In the genomic region with DNA sequence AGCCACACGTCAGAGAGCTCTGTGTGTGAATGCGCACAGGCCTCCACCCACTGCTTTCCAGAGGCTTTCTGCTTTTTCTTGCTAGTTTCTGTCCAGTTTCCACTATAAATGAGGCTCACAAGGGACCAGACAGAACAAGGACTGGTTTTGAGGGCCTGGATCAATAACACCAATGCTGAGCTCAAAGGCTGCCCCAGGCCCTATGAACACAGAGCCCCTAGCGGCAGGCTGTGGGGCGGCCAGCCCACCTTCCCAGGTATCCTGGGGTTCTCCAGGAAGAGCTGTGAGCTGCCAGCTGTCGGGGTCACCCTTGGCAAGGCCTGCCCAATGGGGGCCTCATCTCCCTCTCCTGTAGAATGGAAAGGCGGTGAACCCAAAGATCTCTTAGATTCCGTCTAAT, we compare ENCODE assay signal across 1 cellular context.
TF ChIP-seq lines count a peak whose summit lies in the region.

No MANE protein-coding gene starts in this region.

TF ChIP-seq in HepG2, 621 proteins besides CTCF, POLR2A, EP300 and RAD21 (continued from another document and continues in another):
- TF ChIP-seq, protein P1, sequence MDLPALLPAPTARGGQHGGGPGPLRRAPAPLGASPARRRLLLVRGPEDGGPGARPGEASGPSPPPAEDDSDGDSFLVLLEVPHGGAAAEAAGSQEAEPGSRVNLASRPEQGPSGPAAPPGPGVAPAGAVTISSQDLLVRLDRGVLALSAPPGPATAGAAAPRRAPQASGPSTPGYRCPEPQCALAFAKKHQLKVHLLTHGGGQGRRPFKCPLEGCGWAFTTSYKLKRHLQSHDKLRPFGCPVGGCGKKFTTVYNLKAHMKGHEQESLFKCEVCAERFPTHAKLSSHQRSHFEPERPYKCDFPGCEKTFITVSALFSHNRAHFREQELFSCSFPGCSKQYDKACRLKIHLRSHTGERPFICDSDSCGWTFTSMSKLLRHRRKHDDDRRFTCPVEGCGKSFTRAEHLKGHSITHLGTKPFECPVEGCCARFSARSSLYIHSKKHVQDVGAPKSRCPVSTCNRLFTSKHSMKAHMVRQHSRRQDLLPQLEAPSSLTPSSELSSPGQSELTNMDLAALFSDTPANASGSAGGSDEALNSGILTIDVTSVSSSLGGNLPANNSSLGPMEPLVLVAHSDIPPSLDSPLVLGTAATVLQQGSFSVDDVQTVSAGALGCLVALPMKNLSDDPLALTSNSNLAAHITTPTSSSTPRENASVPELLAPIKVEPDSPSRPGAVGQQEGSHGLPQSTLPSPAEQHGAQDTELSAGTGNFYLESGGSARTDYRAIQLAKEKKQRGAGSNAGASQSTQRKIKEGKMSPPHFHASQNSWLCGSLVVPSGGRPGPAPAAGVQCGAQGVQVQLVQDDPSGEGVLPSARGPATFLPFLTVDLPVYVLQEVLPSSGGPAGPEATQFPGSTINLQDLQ (CRISPR knock-in tag; IDR thresholded peaks at IDR 0.05): no peak
- TF ChIP-seq, protein P2, sequence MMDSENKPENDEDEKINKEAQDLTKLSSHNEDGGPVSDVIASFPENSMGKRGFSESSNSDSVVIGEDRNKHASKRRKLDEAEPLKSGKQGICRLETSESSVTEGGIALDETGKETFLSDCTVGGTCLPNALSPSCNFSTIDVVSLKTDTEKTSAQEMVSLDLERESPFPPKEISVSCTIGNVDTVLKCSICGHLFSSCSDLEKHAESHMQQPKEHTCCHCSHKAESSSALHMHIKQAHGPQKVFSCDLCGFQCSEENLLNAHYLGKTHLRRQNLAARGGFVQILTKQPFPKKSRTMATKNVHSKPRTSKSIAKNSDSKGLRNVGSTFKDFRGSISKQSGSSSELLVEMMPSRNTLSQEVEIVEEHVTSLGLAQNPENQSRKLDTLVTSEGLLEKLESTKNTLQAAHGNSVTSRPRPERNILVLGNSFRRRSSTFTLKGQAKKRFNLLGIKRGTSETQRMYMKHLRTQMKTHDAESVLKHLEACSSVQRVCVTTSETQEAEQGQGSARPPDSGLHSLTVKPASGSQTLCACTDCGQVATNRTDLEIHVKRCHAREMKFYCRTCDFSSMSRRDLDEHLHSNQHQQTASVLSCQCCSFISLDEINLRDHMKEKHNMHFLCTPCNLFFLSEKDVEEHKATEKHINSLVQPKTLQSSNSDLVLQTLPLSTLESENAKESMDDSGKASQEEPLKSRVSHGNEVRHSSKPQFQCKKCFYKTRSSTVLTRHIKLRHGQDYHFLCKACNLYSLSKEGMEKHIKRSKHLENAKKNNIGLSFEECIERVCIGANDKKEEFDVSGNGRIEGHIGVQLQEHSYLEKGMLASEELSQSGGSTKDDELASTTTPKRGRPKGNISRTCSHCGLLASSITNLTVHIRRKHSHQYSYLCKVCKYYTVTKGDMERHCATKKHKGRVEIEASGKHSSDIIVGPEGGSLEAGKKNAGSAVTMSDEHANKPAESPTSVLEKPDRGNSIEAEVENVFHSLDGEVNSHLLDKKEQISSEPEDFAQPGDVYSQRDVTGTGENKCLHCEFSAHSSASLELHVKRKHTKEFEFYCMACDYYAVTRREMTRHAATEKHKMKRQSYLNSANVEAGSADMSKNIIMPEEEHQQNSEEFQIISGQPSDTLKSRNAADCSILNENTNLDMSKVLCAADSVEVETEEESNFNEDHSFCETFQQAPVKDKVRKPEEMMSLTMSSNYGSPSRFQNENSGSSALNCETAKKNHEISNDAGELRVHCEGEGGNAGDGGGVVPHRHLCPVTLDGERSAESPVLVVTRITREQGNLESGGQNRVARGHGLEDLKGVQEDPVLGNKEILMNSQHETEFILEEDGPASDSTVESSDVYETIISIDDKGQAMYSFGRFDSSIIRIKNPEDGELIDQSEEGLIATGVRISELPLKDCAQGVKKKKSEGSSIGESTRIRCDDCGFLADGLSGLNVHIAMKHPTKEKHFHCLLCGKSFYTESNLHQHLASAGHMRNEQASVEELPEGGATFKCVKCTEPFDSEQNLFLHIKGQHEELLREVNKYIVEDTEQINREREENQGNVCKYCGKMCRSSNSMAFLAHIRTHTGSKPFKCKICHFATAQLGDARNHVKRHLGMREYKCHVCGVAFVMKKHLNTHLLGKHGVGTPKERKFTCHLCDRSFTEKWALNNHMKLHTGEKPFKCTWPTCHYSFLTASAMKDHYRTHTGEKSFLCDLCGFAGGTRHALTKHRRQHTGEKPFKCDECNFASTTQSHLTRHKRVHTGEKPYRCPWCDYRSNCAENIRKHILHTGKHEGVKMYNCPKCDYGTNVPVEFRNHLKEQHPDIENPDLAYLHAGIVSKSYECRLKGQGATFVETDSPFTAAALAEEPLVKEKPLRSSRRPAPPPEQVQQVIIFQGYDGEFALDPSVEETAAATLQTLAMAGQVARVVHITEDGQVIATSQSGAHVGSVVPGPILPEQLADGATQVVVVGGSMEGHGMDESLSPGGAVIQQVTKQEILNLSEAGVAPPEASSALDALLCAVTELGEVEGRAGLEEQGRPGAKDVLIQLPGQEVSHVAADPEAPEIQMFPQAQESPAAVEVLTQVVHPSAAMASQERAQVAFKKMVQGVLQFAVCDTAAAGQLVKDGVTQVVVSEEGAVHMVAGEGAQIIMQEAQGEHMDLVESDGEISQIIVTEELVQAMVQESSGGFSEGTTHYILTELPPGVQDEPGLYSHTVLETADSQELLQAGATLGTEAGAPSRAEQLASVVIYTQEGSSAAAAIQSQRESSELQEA (CRISPR knock-in tag; IDR thresholded peaks at IDR 0.05; ENCODE audit: not compliant biosample characterization): no peak
- 0 out of 2 replicates have a peak, but pooled peaks have one; percentile 48 for TF ChIP-seq ZNF891 (CRISPR knock-in tag; IDR thresholded peaks at IDR 0.05)
- TF ChIP-seq PLRG1 (conservative IDR thresholded peaks at IDR 0.05): no peak
- TF ChIP-seq TAF1 (CRISPR knock-in tag; IDR thresholded peaks at IDR 0.05): no peak
- no peak; the same call in 1 of the 2 replicates for TF ChIP-seq ZGPAT (CRISPR knock-in tag; IDR thresholded peaks at IDR 0.05)
- TF ChIP-seq GFI1 (CRISPR knock-in tag; IDR thresholded peaks at IDR 0.05; ENCODE audit: borderline replicate concordance): no peak
- no peak for TF ChIP-seq REL (CRISPR knock-in tag; conservative IDR thresholded peaks at IDR 0.05)
- no peak for TF ChIP-seq SNAPC2 (CRISPR knock-in tag; IDR thresholded peaks at IDR 0.05)
- no peak for TF ChIP-seq ZNF776 (CRISPR knock-in tag; IDR thresholded peaks at IDR 0.05)
- no peak for TF ChIP-seq MTERF4 (CRISPR knock-in tag; IDR thresholded peaks at IDR 0.05)
- peak; percentile 62 for TF ChIP-seq HNF4A (CRISPR knock-in tag; IDR thresholded peaks at IDR 0.05)
- no peak for TF ChIP-seq GTF2F1 (IDR thresholded peaks at IDR 0.05; ENCODE audit: low read length)
- no peak for TF ChIP-seq MBNL3 (CRISPR knock-in tag; conservative IDR thresholded peaks at IDR 0.05)
- TF ChIP-seq MIXL1 (CRISPR knock-in tag; IDR thresholded peaks at IDR 0.05): 0 out of 2 replicates have a peak, but pooled peaks have one; percentile 11
- TF ChIP-seq CCDC6 (CRISPR knock-in tag; IDR thresholded peaks at IDR 0.05): no peak
- TF ChIP-seq ZNF614 (CRISPR knock-in tag; IDR thresholded peaks at IDR 0.05; ENCODE audit: borderline replicate concordance): no peak
- no peak for TF ChIP-seq NFRKB (IDR thresholded peaks at IDR 0.05)
- TF ChIP-seq, protein P3, sequence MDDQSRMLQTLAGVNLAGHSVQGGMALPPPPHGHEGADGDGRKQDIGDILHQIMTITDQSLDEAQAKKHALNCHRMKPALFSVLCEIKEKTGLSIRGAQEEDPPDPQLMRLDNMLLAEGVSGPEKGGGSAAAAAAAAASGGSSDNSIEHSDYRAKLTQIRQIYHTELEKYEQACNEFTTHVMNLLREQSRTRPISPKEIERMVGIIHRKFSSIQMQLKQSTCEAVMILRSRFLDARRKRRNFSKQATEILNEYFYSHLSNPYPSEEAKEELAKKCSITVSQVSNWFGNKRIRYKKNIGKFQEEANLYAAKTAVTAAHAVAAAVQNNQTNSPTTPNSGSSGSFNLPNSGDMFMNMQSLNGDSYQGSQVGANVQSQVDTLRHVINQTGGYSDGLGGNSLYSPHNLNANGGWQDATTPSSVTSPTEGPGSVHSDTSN (CRISPR knock-in tag; IDR thresholded peaks at IDR 0.05; ENCODE audit: borderline replicate concordance): no peak
- TF ChIP-seq ZNF232 (CRISPR knock-in tag; IDR thresholded peaks at IDR 0.05; ENCODE audit: borderline replicate concordance): no peak
- TF ChIP-seq, protein P4, sequence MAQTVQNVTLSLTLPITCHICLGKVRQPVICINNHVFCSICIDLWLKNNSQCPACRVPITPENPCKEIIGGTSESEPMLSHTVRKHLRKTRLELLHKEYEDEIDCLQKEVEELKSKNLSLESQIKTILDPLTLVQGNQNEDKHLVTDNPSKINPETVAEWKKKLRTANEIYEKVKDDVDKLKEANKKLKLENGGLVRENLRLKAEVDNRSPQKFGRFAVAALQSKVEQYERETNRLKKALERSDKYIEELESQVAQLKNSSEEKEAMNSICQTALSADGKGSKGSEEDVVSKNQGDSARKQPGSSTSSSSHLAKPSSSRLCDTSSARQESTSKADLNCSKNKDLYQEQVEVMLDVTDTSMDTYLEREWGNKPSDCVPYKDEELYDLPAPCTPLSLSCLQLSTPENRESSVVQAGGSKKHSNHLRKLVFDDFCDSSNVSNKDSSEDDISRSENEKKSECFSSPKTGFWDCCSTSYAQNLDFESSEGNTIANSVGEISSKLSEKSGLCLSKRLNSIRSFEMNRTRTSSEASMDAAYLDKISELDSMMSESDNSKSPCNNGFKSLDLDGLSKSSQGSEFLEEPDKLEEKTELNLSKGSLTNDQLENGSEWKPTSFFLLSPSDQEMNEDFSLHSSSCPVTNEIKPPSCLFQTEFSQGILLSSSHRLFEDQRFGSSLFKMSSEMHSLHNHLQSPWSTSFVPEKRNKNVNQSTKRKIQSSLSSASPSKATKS (CRISPR knock-in tag; IDR thresholded peaks at IDR 0.05): no peak
- TF ChIP-seq ZNF207 (IDR thresholded peaks at IDR 0.05; ENCODE audit: borderline replicate concordance): no peak
- TF ChIP-seq, protein P5, sequence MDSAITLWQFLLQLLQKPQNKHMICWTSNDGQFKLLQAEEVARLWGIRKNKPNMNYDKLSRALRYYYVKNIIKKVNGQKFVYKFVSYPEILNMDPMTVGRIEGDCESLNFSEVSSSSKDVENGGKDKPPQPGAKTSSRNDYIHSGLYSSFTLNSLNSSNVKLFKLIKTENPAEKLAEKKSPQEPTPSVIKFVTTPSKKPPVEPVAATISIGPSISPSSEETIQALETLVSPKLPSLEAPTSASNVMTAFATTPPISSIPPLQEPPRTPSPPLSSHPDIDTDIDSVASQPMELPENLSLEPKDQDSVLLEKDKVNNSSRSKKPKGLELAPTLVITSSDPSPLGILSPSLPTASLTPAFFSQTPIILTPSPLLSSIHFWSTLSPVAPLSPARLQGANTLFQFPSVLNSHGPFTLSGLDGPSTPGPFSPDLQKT (CRISPR knock-in tag; IDR thresholded peaks at IDR 0.05; ENCODE audit: borderline replicate concordance): no peak
- TF ChIP-seq AGO2 (optimal IDR thresholded peaks at IDR 0.05; ENCODE audit: low read depth, low read length): no peak
- no peak for TF ChIP-seq LCORL (IDR thresholded peaks at IDR 0.05)
- TF ChIP-seq LCORL (CRISPR knock-in tag; IDR thresholded peaks at IDR 0.05): peak; percentile 84
- TF ChIP-seq ZNF121 (CRISPR knock-in tag; IDR thresholded peaks at IDR 0.05): no peak
- TF ChIP-seq ZNF562 (CRISPR knock-in tag; IDR thresholded peaks at IDR 0.05; ENCODE audit: borderline replicate concordance): no peak
- no peak for TF ChIP-seq CENPT (CRISPR knock-in tag; IDR thresholded peaks at IDR 0.05; ENCODE audit: low read depth)
- no peak; the same call in 1 of the 2 replicates for TF ChIP-seq ZNF556 (CRISPR knock-in tag; IDR thresholded peaks at IDR 0.05; ENCODE audit: borderline replicate concordance)
- TF ChIP-seq ZNF782 (CRISPR knock-in tag; IDR thresholded peaks at IDR 0.05; ENCODE audit: borderline replicate concordance): no peak
- peak; percentile 78; the same call in 1 of the 2 replicates for TF ChIP-seq ZBTB7B (CRISPR knock-in tag; IDR thresholded peaks at IDR 0.05)
- no peak for TF ChIP-seq ZNF597 (CRISPR knock-in tag; IDR thresholded peaks at IDR 0.05)
- no peak for TF ChIP-seq RFXANK (CRISPR knock-in tag; IDR thresholded peaks at IDR 0.05)
- TF ChIP-seq, protein P6, sequence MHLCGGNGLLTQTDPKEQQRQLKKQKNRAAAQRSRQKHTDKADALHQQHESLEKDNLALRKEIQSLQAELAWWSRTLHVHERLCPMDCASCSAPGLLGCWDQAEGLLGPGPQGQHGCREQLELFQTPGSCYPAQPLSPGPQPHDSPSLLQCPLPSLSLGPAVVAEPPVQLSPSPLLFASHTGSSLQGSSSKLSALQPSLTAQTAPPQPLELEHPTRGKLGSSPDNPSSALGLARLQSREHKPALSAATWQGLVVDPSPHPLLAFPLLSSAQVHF (CRISPR knock-in tag; IDR thresholded peaks at IDR 0.05): no peak
- TF ChIP-seq NCOA2 (CRISPR knock-in tag; IDR thresholded peaks at IDR 0.05): no peak
- no peak for TF ChIP-seq ZNF607 (CRISPR knock-in tag; IDR thresholded peaks at IDR 0.05; ENCODE audit: borderline replicate concordance)
